Comparison of ENCODE assay signal across 21 cellular contexts in genomic region chr11:116812109-116812508, GRCh38. TPM values are rescaled to one million over a fixed set of nuclear protein-coding genes. Genes with fewer than 3 reads are reported as not detected.
DNase-seq lines count a peak whose midpoint lies in the region; ATAC-seq, FAIRE-seq and TF ChIP-seq lines count a peak whose summit lies in the region.
"Had no signal": no experiment of that assay in that cellular context is flagged by ENCODE, and none has a peak within 500 bp of the region (broad histone marks: within the 10 kb centered on the region; RNA-seq: fewer than 3 reads in every experiment).

No MANE protein-coding gene starts in this region.

- ATAC-seq in GM18511 (IDR thresholded peaks at IDR 0.05; ENCODE audit: unreplicated experiment) (no peak), left lobe of liver (no peak)
- ATAC-seq: A549, GM23338, K562 had no signal

- no peaks in the 10 kb centered on the region for H3K9me3 ChIP-seq in OCI-LY3 (ENCODE audit: insufficient read depth, low read length)
- H3K9me3 ChIP-seq in kidney (ENCODE audit: control insufficient read depth in 1 of 2, low read length in 2 of 2) = no peaks in the 10 kb centered on the region
- H3K9me3 ChIP-seq: A549 had no signal

- H3K4me1 ChIP-seq in OCI-LY3 (ENCODE audit: low read length) (peaks cover 18% of the 10 kb centered on the region), kidney (ENCODE audit: control insufficient read depth in 1 of 2, insufficient read depth in 1 of 2, low read depth in 1 of 2, low read length in 2 of 2) (no peaks in the 10 kb centered on the region)

- H3K36me3 ChIP-seq in OCI-LY3 (replicated peaks; ENCODE audit: low read depth, low read length) = no peaks in the 10 kb centered on the region
- H3K36me3 ChIP-seq in kidney (ENCODE audit: control insufficient read depth in 1 of 2, insufficient read depth in 2 of 2, low read length in 2 of 2) = no peaks in the 10 kb centered on the region

- H3K79me2 ChIP-seq in OCI-LY3 (ENCODE audit: low read length) = no peaks in the 10 kb centered on the region

- FAIRE-seq in colon (lab: Jason Lieb, UNC) (peak; percentile 99), kidney (lab: Jason Lieb, UNC) (peak; percentile 99)
- FAIRE-seq: A549, GM12891, H54, K562 had no signal

- no peaks in the 10 kb centered on the region for H4K20me1 ChIP-seq in OCI-LY3 (ENCODE audit: insufficient read depth, low read length)

- intact Hi-C loops in kidney (cut with DNase I) = no loop called here

- H3K27ac ChIP-seq in OCI-LY3 (ENCODE audit: low read length) (no peak overlapping the region), kidney (ENCODE audit: low read depth in 2 of 2, low read length in 2 of 2) (no peak overlapping the region)
- H3K27ac ChIP-seq: A549, C4-2B, HL-60 had no signal

- no peak overlapping the region for H3K9ac ChIP-seq in OCI-LY3 (ENCODE audit: low read length)
- H3K9ac ChIP-seq in kidney (ENCODE audit: low read length in 2 of 2) = no peak overlapping the region

- in situ Hi-C loops in KBM-7 (cut with MboI; ENCODE audit: low pct_unique_long_range_greater_than_20kb, low sequenced_read_pairs) = no loop called here

- no peaks in the 10 kb centered on the region for H3K27me3 ChIP-seq in OCI-LY3 (ENCODE audit: low read depth, low read length)

- H2AFZ ChIP-seq in OCI-LY3 (ENCODE audit: low read depth, low read length) = no peak overlapping the region
- H2AFZ ChIP-seq: GM23338 had no signal

- peak overlapping the region; percentile 9; the same call in 1 of the 2 replicates for H3K4me3 ChIP-seq in OCI-LY3 (ENCODE audit: low read length)
- no peak overlapping the region for H3K4me3 ChIP-seq in kidney (ENCODE audit: low read length in 2 of 2)
- H3K4me3 ChIP-seq: A549, GM23338, K562 had no signal

- H3K4me2 ChIP-seq in OCI-LY3 (ENCODE audit: low read length) = peak overlapping the region; percentile 53
- H3K4me2 ChIP-seq: A549, GM23338 had no signal

- no peak for TF ChIP-seq CTCF in OCI-LY3 (IDR thresholded peaks at IDR 0.05; ENCODE audit: low read depth, low read length)
- no peak for TF ChIP-seq CTCF in kidney (IDR thresholded peaks at IDR 0.05; ENCODE audit: borderline replicate concordance, extremely low read depth, insufficient read depth)

- DNase-seq in kidney = no peak
- no peak for DNase-seq in NCI-H2029 treated with DMSO at 0.1 percent for 48 hours (lab: John Stamatoyannopoulos, UW)
- DNase-seq in left lobe of liver (ENCODE audit: low spot score) = no peak
- no peak for DNase-seq in KBM-7
- DNase-seq: AML-193; CD4-positive, alpha-beta T cell; DMS79 treated with DMSO at 0.1 percent for 48 hours; HCEC 1CT; IMR-90 had no signal

RNA-seq across cellular contexts. Expression of gene APOA4, which starts 11.0 kb away (rescaled TPM):
- total RNA-seq in kidney = not detected
- 0.80 TPM for polyA plus RNA-seq in kidney (ENCODE audit: insufficient read depth, low read depth, low replicate concordance)
- total RNA-seq in left lobe of liver = 102 TPM
- total RNA-seq: CD4-positive, alpha-beta T cell; GM23338; HT1080; IMR-90; K562 had no signal
- polyA plus RNA-seq: A549, BJ, GM23338, IMR-90 had no signal

RNA-seq across cellular contexts. Expression of gene APOC3, which starts 17.6 kb away (rescaled TPM):
- total RNA-seq in kidney = not detected
- 35.6 TPM for polyA plus RNA-seq in kidney (ENCODE audit: insufficient read depth, low read depth, low replicate concordance)
- 11,492 TPM for total RNA-seq in left lobe of liver
- total RNA-seq: CD4-positive, alpha-beta T cell; GM23338; HT1080; IMR-90 had no signal
- polyA plus RNA-seq: A549, BJ, GM23338, IMR-90, K562 had no signal

RNA-seq across cellular contexts. Expression of gene APOA5, which starts 20.4 kb away (rescaled TPM):
- not detected for total RNA-seq in kidney
- not detected for polyA plus RNA-seq in kidney (ENCODE audit: insufficient read depth, low read depth, low replicate concordance)
- 757 TPM for total RNA-seq in left lobe of liver
- total RNA-seq: CD4-positive, alpha-beta T cell; HT1080; IMR-90; K562 had no signal
- polyA plus RNA-seq: A549, BJ, IMR-90, K562 had no signal

RNA-seq across cellular contexts. Expression of gene ZPR1, which starts 24.3 kb away (rescaled TPM):
- total RNA-seq in kidney (40.2 TPM), left lobe of liver (53.4 TPM)
- polyA plus RNA-seq in kidney (ENCODE audit: insufficient read depth, low read depth, low replicate concordance) = 30.0 TPM

RNA-seq across cellular contexts. Expression of gene APOA1, which starts 25.3 kb away (rescaled TPM):
- total RNA-seq in kidney (not detected), left lobe of liver (9,787 TPM)
- 2.0 TPM for polyA plus RNA-seq in kidney (ENCODE audit: insufficient read depth, low read depth, low replicate concordance)
- total RNA-seq: GM23338 had no signal
- polyA plus RNA-seq: BJ, K562 had no signal

Comparison
In these comparisons a context has a peak if more than half of its experiments do, and no peak if none do; other contexts are left out.
1. RNA of gene APOA4, which starts 11.0 kb away (total RNA-seq): 102 TPM in left lobe of liver (single experiment); not detected in kidney (single experiment); every median in the first group is over 100 times any median in the second.
2. RNA of gene APOC3, which starts 17.6 kb away (total RNA-seq): 11,492 TPM in left lobe of liver (single experiment); not detected in kidney (single experiment); every median in the first group is over 1,000 times any median in the second.
3. RNA of gene APOA5, which starts 20.4 kb away (total RNA-seq): 757 TPM in left lobe of liver (single experiment); not detected in kidney (single experiment); every median in the first group is over 100 times any median in the second.